14 cellular contexts compared by ENCODE assay signal in genomic region chr2:142873850-142874287, GRCh38. TPM values are rescaled to one million over a fixed set of nuclear protein-coding genes. Genes with fewer than 3 reads are reported as not detected.
DNase-seq lines count a peak whose midpoint lies in the region; ATAC-seq and TF ChIP-seq lines count a peak whose summit lies in the region.
"Had no signal": no experiment of that assay in that cellular context is flagged by ENCODE, and none has a peak within 500 bp of the region (broad histone marks: within the 10 kb centered on the region; RNA-seq: fewer than 3 reads in every experiment).

No MANE protein-coding gene starts in this region.

- intact Hi-C loops in colonic mucosa (cut with DNase I), result no loop called here
- intact Hi-C loops in prostate gland (cut with DNase I), result no loop called here
- intact Hi-C loops in left colon (cut with DNase I, micrococcal nuclease), result no loop called here

- H3K27me3 ChIP-seq in colonic mucosa (no peaks in the 10 kb centered on the region), prostate gland (replicated peaks; ENCODE audit: insufficient read depth) (no peaks in the 10 kb centered on the region)

- H3K4me1 ChIP-seq in colonic mucosa, result no peaks in the 10 kb centered on the region
- no peaks in the 10 kb centered on the region for H3K4me1 ChIP-seq in prostate gland (replicated peaks)

- no peak for TF ChIP-seq CTCF in colonic mucosa (IDR thresholded peaks at IDR 0.05)
- TF ChIP-seq CTCF in prostate gland (IDR thresholded peaks at IDR 0.05), result no peak

- no peak for TF ChIP-seq POLR2A in prostate gland (IDR thresholded peaks at IDR 0.05)

- no peaks in the 10 kb centered on the region for H3K36me3 ChIP-seq in colonic mucosa
- no peaks in the 10 kb centered on the region for H3K36me3 ChIP-seq in prostate gland

- H3K9ac ChIP-seq in colonic mucosa (ENCODE audit: low read depth in 2 of 2, low read length in 2 of 2), result no peak overlapping the region
- H3K9ac ChIP-seq: KMS-11 had no signal

- H3K4me3 ChIP-seq in colonic mucosa, result no peak overlapping the region
- H3K4me3 ChIP-seq in prostate gland, result no peak overlapping the region

- 95% methylated on average over 1 of the region's 1 CpG for WGBS in prostate gland

- ATAC-seq in HG02610 (IDR thresholded peaks at IDR 0.05; ENCODE audit: unreplicated experiment) (peak; percentile 27), left colon (no peak), HG03520 (IDR thresholded peaks at IDR 0.05; ENCODE audit: unreplicated experiment) (no peak)

- in situ Hi-C loops in G401 (cut with HindIII; ENCODE audit: low sequenced_read_pairs), result no loop called here

- H3K9me3 ChIP-seq in colonic mucosa (no peaks in the 10 kb centered on the region), prostate gland (no peaks in the 10 kb centered on the region)

- H3K27ac ChIP-seq in colonic mucosa (peak overlapping the region; percentile 54), prostate gland (peak overlapping the region; percentile 43 to 55)
- H3K27ac ChIP-seq: KMS-11 had no signal

- DNase-seq in ELR (ENCODE audit: low read depth) (peak; percentile 66), colonic mucosa (no peak), prostate gland (ENCODE audit: low spot score) (no peak), left colon (no peak), G401 (ENCODE audit: low spot score) (no peak), cerebellar cortex (ENCODE audit: low spot score) (no peak)
- DNase-seq: activated CD4-positive, alpha-beta T cell treated with anti-CD3 and anti-CD28 coated beads for 4 hours; activated naive CD4-positive, alpha-beta T cell treated with anti-CD3 and anti-CD28 coated beads, Interleukin-2, amount 50 U/mL, for 16 hours; CD4-positive, CD25-positive, alpha-beta regulatory T cell; effector CD8-positive, alpha-beta T cell; NCI-H2227 treated with DMSO at 0.1 percent for 48 hours had no signal

RNA-seq across cellular contexts. Expression of gene KYNU, which starts 3.6 kb away (rescaled TPM):
- total RNA-seq in colonic mucosa, result 1 to 10 TPM in 1 of 2 donors, under 1 TPM in 1; 0.64 to 2.8 TPM
- total RNA-seq in prostate gland, result 1 to 10 TPM in 1 of 2 donors, under 1 TPM in 1; 0.34 to 1.1 TPM
- total RNA-seq in left colon, result 1 to 10 TPM in 1 of 2 donors, under 1 TPM in 1; 0.61 to 2.3 TPM
- not detected in 2 replicates for total RNA-seq in G401 (2014; rRNA removed; shearing (Covaris generic))
- total RNA-seq: CD4-positive, CD25-positive, alpha-beta regulatory T cell had no signal
